17 cellular contexts compared by ENCODE assay signal in genomic region chr6:13451181-13451700, GRCh38. TPM values are rescaled to one million over a fixed set of nuclear protein-coding genes. Genes with fewer than 3 reads are reported as not detected.
A peak's percentile ranks its signal among the peaks of the same experiment; 100 is the strongest.
DNase-seq lines count a peak whose midpoint lies in the region; ATAC-seq and TF ChIP-seq lines count a peak whose summit lies in the region.
"Had no signal": no experiment of that assay in that cellular context is flagged by ENCODE, and none has a peak within 500 bp of the region (broad histone marks: within the 10 kb centered on the region; RNA-seq: fewer than 3 reads in every experiment).

No MANE protein-coding gene starts in this region.

- DNase-seq in activated CD8-positive, alpha-beta T cell treated with anti-CD3 and anti-CD28 coated beads, Interleukin-2, amount 10 ng/mL, durations not matched to agents 7 days and 5 days: no peak
- DNase-seq in activated CD8-positive, alpha-beta T cell treated with anti-CD3 and anti-CD28 coated beads for 36 hours: no peak
- no peak for DNase-seq in tibial nerve (ENCODE audit: low spot score in 2 of 2)
- no peak for DNase-seq in H7
- no peak for DNase-seq in NCI-H1417 (lab: John Stamatoyannopoulos, UW)
- DNase-seq: DMS 273 treated with DMSO at 0.1 percent for 48 hours; NCI-H1092; NCI-H1694 treated with DMSO at 0.1 percent for 48 hours; NCI-H345; NCI-H69; NK-92 treated with Interleukin-12 subunit alpha and Interleukin-12 subunit beta, amount 100 ng/mL, for 24 hours had no signal

- TF ChIP-seq POLR2A in tibial nerve (IDR thresholded peaks at IDR 0.05): no peak

- no peaks in the 10 kb centered on the region for H3K27me3 Mint-ChIP-seq in activated CD8-positive, alpha-beta T cell treated with anti-CD3 and anti-CD28 coated beads, Interleukin-2, amount 10 ng/mL, durations not matched to agents 7 days and 5 days (ENCODE audit: low read depth)
- H3K27me3 Mint-ChIP-seq in activated CD8-positive, alpha-beta T cell treated with anti-CD3 and anti-CD28 coated beads for 36 hours: no peaks in the 10 kb centered on the region

- H3K36me3 ChIP-seq in esophagus (ENCODE audit: control insufficient read depth in 2 of 2, insufficient read depth in 2 of 2, low read length in 1 of 2) (peaks cover 0 to 6% of the 10 kb centered on the region in 2 donors), muscle layer of duodenum (ENCODE audit: control insufficient read depth in 1 of 2, insufficient read depth in 2 of 2, low read length in 2 of 2) (no peaks in the 10 kb centered on the region), tibial nerve (peaks cover 0 to 12% (median 0%) of the 10 kb centered on the region in 3 donors), H7 (replicated peaks; ENCODE audit: control insufficient read depth, insufficient read depth, low read length) (no peaks in the 10 kb centered on the region)

- no peaks in the 10 kb centered on the region for H3K27me3 ChIP-seq in esophagus (ENCODE audit: control insufficient read depth in 1 of 2, insufficient read depth in 2 of 2, low read length in 2 of 2)
- no peaks in the 10 kb centered on the region for H3K27me3 ChIP-seq in muscle layer of duodenum (ENCODE audit: low read depth, low read length)
- no peaks in the 10 kb centered on the region for H3K27me3 ChIP-seq in tibial nerve
- H3K27me3 ChIP-seq in H7 (ENCODE audit: control insufficient read depth, insufficient read depth, low read length): no peaks in the 10 kb centered on the region
- H3K27me3 ChIP-seq: BLaER1 had no signal

- intact Hi-C loops in activated CD8-positive, alpha-beta T cell treated with anti-CD3 and anti-CD28 coated beads for 36 hours (cut with micrococcal nuclease): no loop called here

- no peak overlapping the region for H3K4me3 ChIP-seq in esophagus (ENCODE audit: low read depth in 1 of 2, low read length in 2 of 2)
- H3K4me3 ChIP-seq in muscle layer of duodenum (ENCODE audit: low read depth in 1 of 2, low read length in 2 of 2): no peak overlapping the region
- no peak overlapping the region for H3K4me3 ChIP-seq in tibial nerve
- H3K4me3 ChIP-seq in H7 (ENCODE audit: insufficient read depth, low read depth, low read length): no peak overlapping the region
- H3K4me3 ChIP-seq: BLaER1 had no signal

- H3K36me3 Mint-ChIP-seq in activated CD8-positive, alpha-beta T cell treated with anti-CD3 and anti-CD28 coated beads, Interleukin-2, amount 10 ng/mL, durations not matched to agents 7 days and 5 days (ENCODE audit: low read depth): peaks cover 21% of the 10 kb centered on the region
- peaks cover 26% of the 10 kb centered on the region for H3K36me3 Mint-ChIP-seq in activated CD8-positive, alpha-beta T cell treated with anti-CD3 and anti-CD28 coated beads for 36 hours (ENCODE audit: low read depth)

- TF ChIP-seq EP300 in tibial nerve (IDR thresholded peaks at IDR 0.05): no peak

- H3K4me1 Mint-ChIP-seq in activated CD8-positive, alpha-beta T cell treated with anti-CD3 and anti-CD28 coated beads, Interleukin-2, amount 10 ng/mL, durations not matched to agents 7 days and 5 days (ENCODE audit: low read depth): peaks cover 61% of the 10 kb centered on the region
- H3K4me1 Mint-ChIP-seq in activated CD8-positive, alpha-beta T cell treated with anti-CD3 and anti-CD28 coated beads for 36 hours (ENCODE audit: low read depth): peaks cover 58% of the 10 kb centered on the region

- 90 to 93% methylated on average over 11 of the region's 11 CpGs for WGBS in esophagus, 2 donors
- WGBS in tibial nerve, 2 donors: 88 to 93% methylated on average over 11 of the region's 11 CpGs

- no peak for ATAC-seq in activated CD8-positive, alpha-beta T cell treated with anti-CD3 and anti-CD28 coated beads, Interleukin-2, amount 10 ng/mL, durations not matched to agents 7 days and 5 days
- ATAC-seq in activated CD8-positive, alpha-beta T cell treated with anti-CD3 and anti-CD28 coated beads for 36 hours: no peak
- ATAC-seq in HG03025 (IDR thresholded peaks at IDR 0.05; ENCODE audit: low FRiP score, unreplicated experiment): no peak

- peaks cover 0 to 17% of the 10 kb centered on the region in 2 donors for H3K4me1 ChIP-seq in esophagus (ENCODE audit: control insufficient read depth in 2 of 2, insufficient read depth in 2 of 2, low read length in 1 of 2)
- peaks cover 23 to 65% of the 10 kb centered on the region in 2 donors for H3K4me1 ChIP-seq in muscle layer of duodenum (ENCODE audit: control insufficient read depth in 1 of 2, insufficient read depth in 2 of 2, low read length in 2 of 2)
- H3K4me1 ChIP-seq in tibial nerve: peaks cover 0 to 50% (median 32%) of the 10 kb centered on the region in 4 donors

- H3K9me3 ChIP-seq in esophagus (ENCODE audit: control insufficient read depth in 2 of 2, insufficient read depth in 1 of 2, low read depth in 1 of 2, low read length in 1 of 2): no peaks in the 10 kb centered on the region
- no peaks in the 10 kb centered on the region for H3K9me3 ChIP-seq in muscle layer of duodenum (ENCODE audit: control insufficient read depth in 1 of 2, low read length in 2 of 2)
- no peaks in the 10 kb centered on the region for H3K9me3 ChIP-seq in tibial nerve

- H3K27ac Mint-ChIP-seq in activated CD8-positive, alpha-beta T cell treated with anti-CD3 and anti-CD28 coated beads, Interleukin-2, amount 10 ng/mL, durations not matched to agents 7 days and 5 days: peak overlapping the region; percentile 6
- no peak overlapping the region for H3K27ac Mint-ChIP-seq in activated CD8-positive, alpha-beta T cell treated with anti-CD3 and anti-CD28 coated beads for 36 hours

- peaks cover 5% of the 10 kb centered on the region for H3K9me3 Mint-ChIP-seq in activated CD8-positive, alpha-beta T cell treated with anti-CD3 and anti-CD28 coated beads, Interleukin-2, amount 10 ng/mL, durations not matched to agents 7 days and 5 days (ENCODE audit: insufficient read depth)
- peaks cover 5% of the 10 kb centered on the region for H3K9me3 Mint-ChIP-seq in activated CD8-positive, alpha-beta T cell treated with anti-CD3 and anti-CD28 coated beads for 36 hours

- no peak overlapping the region for H3K4me3 Mint-ChIP-seq in activated CD8-positive, alpha-beta T cell treated with anti-CD3 and anti-CD28 coated beads, Interleukin-2, amount 10 ng/mL, durations not matched to agents 7 days and 5 days
- no peak overlapping the region for H3K4me3 Mint-ChIP-seq in activated CD8-positive, alpha-beta T cell treated with anti-CD3 and anti-CD28 coated beads for 36 hours

- CTCF ChIA-PET in activated CD8-positive, alpha-beta T cell treated with anti-CD3 and anti-CD28 coated beads, Interleukin-2, amount 10 ng/mL, durations not matched to agents 7 days and 5 days (lab: Charles Lee): interaction anchor here (3.6 kb wide), 1 partner anchor 124 kb away, joined by 26 read pairs; the partner anchor contains the start of gene SIRT5
- CTCF ChIA-PET in activated CD8-positive, alpha-beta T cell treated with anti-CD3 and anti-CD28 coated beads for 36 hours (lab: Charles Lee): interaction anchor here (2.2 kb wide), 1 partner anchor 19 kb away, joined by 7 read pairs; no protein-coding TSS in a partner anchor

- POLR2A ChIA-PET in activated CD8-positive, alpha-beta T cell treated with anti-CD3 and anti-CD28 coated beads, Interleukin-2, amount 10 ng/mL, durations not matched to agents 7 days and 5 days (lab: Charles Lee): no interaction called here
- POLR2A ChIA-PET in activated CD8-positive, alpha-beta T cell treated with anti-CD3 and anti-CD28 coated beads for 36 hours (lab: Charles Lee): interaction anchor here (0.6 to 1.7 kb wide), 2 partner anchors 18 to 19 kb away, joined by 3 to 5 read pairs; no protein-coding TSS in a partner anchor

- TF ChIP-seq CTCF in activated CD8-positive, alpha-beta T cell treated with anti-CD3 and anti-CD28 coated beads for 36 hours (IDR thresholded peaks at IDR 0.05): no peak
- no peak for TF ChIP-seq CTCF in tibial nerve (IDR thresholded peaks at IDR 0.05)

- H3K27ac ChIP-seq in esophagus (ENCODE audit: low read depth in 2 of 2, low read length in 1 of 2) (peak overlapping the region; percentile 56 to 66), muscle layer of duodenum (ENCODE audit: low read length) (peak overlapping the region; percentile 84), tibial nerve (peak overlapping the region in 3 of 4 donors; percentile 2 to 46 (median 30))
- H3K27ac ChIP-seq: 22Rv1, BLaER1, KMS-11 had no signal

RNA-seq across cellular contexts. Expression of gene GFOD1, which starts 36.2 kb away (rescaled TPM):
- 1 to 10 TPM; 8.0 to 8.7 TPM for total RNA-seq in activated CD8-positive, alpha-beta T cell treated with anti-CD3 and anti-CD28 coated beads, Interleukin-2, amount 10 ng/mL, durations not matched to agents 7 days and 5 days
- 10 to 100 TPM; 12.3 to 12.9 TPM for total RNA-seq in activated CD8-positive, alpha-beta T cell treated with anti-CD3 and anti-CD28 coated beads for 36 hours
- polyA plus RNA-seq in esophagus: 1 to 10 TPM; 4.2 to 6.8 TPM
- 10 to 100 TPM; 21.8 to 49.4 (median 31.1) TPM for total RNA-seq in tibial nerve
- total RNA-seq in H7 (2014; rRNA removed; shearing (Covaris generic)): 3.4 and 4.4 TPM in 2 replicates

Comparison
In these comparisons a context has a peak if more than half of its experiments do, and no peak if none do; other contexts are left out.
1. H3K27ac ChIP-seq: peak in every context shown above with its lines; median percentile 84 in muscle layer of duodenum; 61 in esophagus; 30 in tibial nerve.